19 cellular contexts compared by ENCODE assay signal in the genomic region with DNA sequence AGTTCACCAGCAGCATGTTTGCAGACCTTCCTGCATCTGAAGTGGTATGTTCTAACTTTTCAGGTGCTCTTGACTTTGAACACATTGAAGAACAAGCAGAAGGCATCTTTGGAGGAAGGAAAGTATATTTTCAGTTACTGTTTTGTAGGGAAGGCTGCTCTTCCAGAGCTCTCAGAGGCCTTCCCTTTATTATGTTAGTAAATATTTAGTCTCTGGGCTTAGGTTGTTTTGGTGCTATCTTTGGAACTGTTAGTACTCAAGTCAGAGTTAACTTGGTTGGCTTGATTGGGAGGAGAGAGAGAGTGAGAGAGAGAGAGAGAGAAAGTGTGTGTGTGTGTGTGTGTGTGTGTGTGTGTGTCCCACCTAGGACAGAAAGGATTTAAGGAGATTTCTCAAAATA.
DNase-seq lines count a peak whose midpoint lies in the region; ATAC-seq and TF ChIP-seq lines count a peak whose summit lies in the region.
"Had no signal": no experiment of that assay in that cellular context is flagged by ENCODE, and none has a peak within 500 bp of the region (broad histone marks: within the 10 kb centered on the region; RNA-seq: fewer than 3 reads in every experiment).

No MANE protein-coding gene starts in this region.

- H3K27me3 Mint-ChIP-seq in T-helper 17 cell, result no peaks in the 10 kb centered on the region
- no peaks in the 10 kb centered on the region for H3K27me3 Mint-ChIP-seq in activated CD4-positive, alpha-beta T cell treated with anti-CD3 and anti-CD28 coated beads for 36 hours
- H3K27me3 Mint-ChIP-seq: CD4-positive, CD25-positive, alpha-beta regulatory T cell had no signal

- CTCF ChIA-PET in activated CD4-positive, alpha-beta T cell treated with anti-CD3 and anti-CD28 coated beads for 36 hours (lab: Charles Lee), result interaction anchor here (0.6 to 1.0 kb wide), 2 partner anchors 330 to 360 kb away, joined by 3 to 6 read pairs; no protein-coding TSS in a partner anchor

- peaks cover 39% of the 10 kb centered on the region for H3K36me3 Mint-ChIP-seq in T-helper 17 cell (ENCODE audit: low read depth)
- peaks cover 45% of the 10 kb centered on the region for H3K36me3 Mint-ChIP-seq in activated CD4-positive, alpha-beta T cell treated with anti-CD3 and anti-CD28 coated beads for 36 hours (ENCODE audit: low read depth)

- no peak overlapping the region for H3K4me3 ChIP-seq in fibroblast of villous mesenchyme (ENCODE audit: low read depth, low read length)
- H3K4me3 ChIP-seq: SJCRH30 had no signal

- TF ChIP-seq CTCF in fibroblast of villous mesenchyme (IDR thresholded peaks at IDR 0.05; ENCODE audit: insufficient read depth, low read depth, low read length), result no peak

- H3K4me3 Mint-ChIP-seq in T-helper 17 cell, result no peak overlapping the region
- no peak overlapping the region for H3K4me3 Mint-ChIP-seq in activated CD4-positive, alpha-beta T cell treated with anti-CD3 and anti-CD28 coated beads for 36 hours
- H3K4me3 Mint-ChIP-seq: CD4-positive, CD25-positive, alpha-beta regulatory T cell had no signal

- H3K9me3 Mint-ChIP-seq in activated CD4-positive, alpha-beta T cell treated with anti-CD3 and anti-CD28 coated beads for 36 hours (ENCODE audit: low read depth), result no peaks in the 10 kb centered on the region
- H3K9me3 Mint-ChIP-seq: CD4-positive, CD25-positive, alpha-beta regulatory T cell had no signal

- DNase-seq in T-helper 17 cell (no peak), fibroblast of villous mesenchyme (ENCODE audit: low read depth) (peak; percentile 12), myocyte (ENCODE audit: low read depth) (peak; percentile 25), midbrain (lab: John Stamatoyannopoulos, UW) (no peak), RKO (ENCODE audit: low spot score) (no peak), HCEC 1CT (no peak)
- DNase-seq in activated CD4-positive, alpha-beta T cell treated with anti-CD3 and anti-CD28 coated beads for 36 hours, result no peak
- DNase-seq: CD4-positive, CD25-positive, alpha-beta regulatory T cell; COR-L47; DMS79; NCI-H1092 treated with DMSO at 0.1 percent for 48 hours; NCI-H1436 treated with DMSO at 0.1 percent for 48 hours; NCI-H1930; NCI-H2227 treated with DMSO at 0.1 percent for 48 hours; NCI-H524; NCI-H774; NK-92 treated with Interleukin-12 subunit alpha and Interleukin-12 subunit beta, amount 100 ng/mL, for 24 hours had no signal

- H3K9me3 ChIP-seq in T-helper 17 cell (ENCODE audit: control insufficient read depth, low read length, poor library complexity, severe bottlenecking), result no peaks in the 10 kb centered on the region
- H3K9me3 ChIP-seq: SJCRH30 had no signal

- peaks cover 16% of the 10 kb centered on the region for H3K4me1 Mint-ChIP-seq in T-helper 17 cell
- H3K4me1 Mint-ChIP-seq in activated CD4-positive, alpha-beta T cell treated with anti-CD3 and anti-CD28 coated beads for 36 hours, result no peaks in the 10 kb centered on the region
- H3K4me1 Mint-ChIP-seq: CD4-positive, CD25-positive, alpha-beta regulatory T cell had no signal

- intact Hi-C loops in activated CD4-positive, alpha-beta T cell treated with anti-CD3 and anti-CD28 coated beads for 36 hours (cut with DNase I, micrococcal nuclease), result no loop called here

- H3K27ac Mint-ChIP-seq in T-helper 17 cell, result peak overlapping the region; percentile 5
- no peak overlapping the region for H3K27ac Mint-ChIP-seq in activated CD4-positive, alpha-beta T cell treated with anti-CD3 and anti-CD28 coated beads for 36 hours
- H3K27ac Mint-ChIP-seq: CD4-positive, CD25-positive, alpha-beta regulatory T cell had no signal

- POLR2A ChIA-PET in activated CD4-positive, alpha-beta T cell treated with anti-CD3 and anti-CD28 coated beads for 36 hours (lab: Charles Lee), result no interaction called here

- no peak for ATAC-seq in T-helper 17 cell
- no peak for ATAC-seq in activated CD4-positive, alpha-beta T cell treated with anti-CD3 and anti-CD28 coated beads for 36 hours
- ATAC-seq: HepG2 had no signal

Comparison
In these comparisons a context has a peak if more than half of its experiments do, and no peak if none do; other contexts are left out.
1. DNase-seq: peak in fibroblast of villous mesenchyme (single experiment) and myocyte (single experiment); none in T-helper 17 cell (0 of 3), activated CD4-positive, alpha-beta T cell treated with anti-CD3 and anti-CD28 coated beads for 36 hours (single experiment), midbrain (single experiment), RKO (single experiment) and HCEC 1CT (single experiment).